Comparison of ENCODE assay signal across 8 cellular contexts in genomic region chr15:44536962-44537727, GRCh38. TPM values are rescaled to one million over a fixed set of nuclear protein-coding genes. Genes with fewer than 3 reads are reported as not detected.
A peak's percentile ranks its signal among the peaks of the same experiment; 100 is the strongest.
DNase-seq lines count a peak whose midpoint lies in the region; ATAC-seq and TF ChIP-seq lines count a peak whose summit lies in the region.

EIF3J (plus strand) TSS chr15:44537147; CDS start chr15:44537195, 48 bp downstream.

- H3K9me2 ChIP-seq in OCI-LY7 (ENCODE audit: insufficient read depth, low read length), result no peaks in the 10 kb centered on the region

- CTCF ChIA-PET in OCI-LY7 (lab: Charles Lee; ENCODE audit: unreplicated experiment), result interaction anchor here (1.0 kb wide), 1 partner anchor 9 kb away, joined by 3 read pairs; no protein-coding TSS in a partner anchor

- H3K27ac ChIP-seq in OCI-LY7 (ENCODE audit: low read depth, low read length, poor library complexity, severe bottlenecking) (peak within 1 kb of the TSS; percentile 70), epithelial cell of prostate (peak within 1 kb of the TSS; percentile 99)

- TF ChIP-seq CTCF in OCI-LY7 (conservative IDR thresholded peaks at IDR 0.05; ENCODE audit: low read length), result no peak

- intact Hi-C loops in OCI-LY7 (cut with micrococcal nuclease; ENCODE audit: unreplicated experiment), result loop anchor here (2.0 kb wide), 2 partner anchors 174 to 248 kb away; partner anchors contain the start of genes B2M, GOLM2 and PATL2

- POLR2A ChIA-PET in OCI-LY7 (lab: Charles Lee), result interaction anchor here (0.6 to 1.4 kb wide), 7 partner anchors 9 to 855 kb away, joined by 3 to 4 read pairs (median 4); no protein-coding TSS in a partner anchor

- peaks cover 38% of the 10 kb centered on the region for H3K36me3 ChIP-seq in OCI-LY7 (ENCODE audit: insufficient read depth, low read length)

- peaks cover 21% of the 10 kb centered on the region; the same call in 1 of the 2 replicates for H4K20me1 ChIP-seq in OCI-LY7 (ENCODE audit: insufficient read depth, low read length)

- peak within 1 kb of the TSS; percentile 60; the same call in 1 of the 2 replicates for H2AFZ ChIP-seq in OCI-LY7 (ENCODE audit: low read length)

- no TSS peak for BruUV-seq in OCI-LY7 (replicated peaks; lab: Mats Ljungman, UMichigan)

- H3K79me2 ChIP-seq in OCI-LY7 (ENCODE audit: insufficient read depth, low read depth, low read length), result peaks cover 47% of the 10 kb centered on the region

- peak within 1 kb of the TSS; percentile 83 for H3K4me3 ChIP-seq in OCI-LY7 (ENCODE audit: low read depth, low read length, poor library complexity, severe bottlenecking)

- H3K4me1 ChIP-seq in OCI-LY7 (ENCODE audit: insufficient read depth, low read length, poor library complexity, severe bottlenecking), result peaks cover 14% of the 10 kb centered on the region

- peak; percentile 80 for ATAC-seq in GM21515 (IDR thresholded peaks at IDR 0.05; ENCODE audit: unreplicated experiment)

- peak within 1 kb of the TSS; percentile 91 for H3K4me2 ChIP-seq in OCI-LY7 (ENCODE audit: low read length)

- H3K9me3 ChIP-seq in OCI-LY7 (ENCODE audit: low read length), result no peaks in the 10 kb centered on the region

- DNase-seq in D341Med (ENCODE audit: low spot score), result peak; percentile 97
- peak; percentile 90 for DNase-seq in HuH-7 (ENCODE audit: low spot score)
- peak; percentile 95 for DNase-seq in OCI-LY7 (ENCODE audit: low spot score)
- DNase-seq in activated T-cell treated with anti-CD3 and anti-CD28 coated beads for 4 hours, result peak; percentile 87
- peak; percentile 85 for DNase-seq in epithelial cell of prostate (ENCODE audit: low read depth, low spot score)
- DNase-seq in mucosa of gallbladder (ENCODE audit: low spot score), result peak; percentile 95
- DNase-seq in stimulated activated CD8-positive, alpha-beta memory T cell treated with anti-CD3 and anti-CD28 coated beads, Interleukin-4, amount 100 ng/mL, for 24 hours (ENCODE audit: low read depth), result peak; percentile 90

RNA-seq across cellular contexts. Expression of gene EIF3J, which starts in this region (rescaled TPM):
- 41.3 and 49.4 TPM in 2 replicates for total RNA-seq in OCI-LY7 (2014; rRNA removed; shearing (Covaris generic))
- total RNA-seq in OCI-LY7 (2022) (129 and 131 TPM in 2 replicates), mucosa of gallbladder (52.1 TPM)

Comparison
In these comparisons a context has a peak if more than half of its experiments do, and no peak if none do; other contexts are left out.
1. Peak in every context shown above with its lines: DNase-seq, ATAC-seq, H3K4me3 ChIP-seq and H3K27ac ChIP-seq.